In genomic region chr6:132142768-132143167, GRCh38 we compare ENCODE assay signal across 2 cellular contexts.
TF ChIP-seq lines count a peak whose summit lies in the region.

No MANE protein-coding gene starts in this region.

TF ChIP-seq in SK-N-SH, 30 proteins besides CTCF, POLR2A, EP300 and RAD21 (continued from another document):
- TF ChIP-seq, protein P1, sequence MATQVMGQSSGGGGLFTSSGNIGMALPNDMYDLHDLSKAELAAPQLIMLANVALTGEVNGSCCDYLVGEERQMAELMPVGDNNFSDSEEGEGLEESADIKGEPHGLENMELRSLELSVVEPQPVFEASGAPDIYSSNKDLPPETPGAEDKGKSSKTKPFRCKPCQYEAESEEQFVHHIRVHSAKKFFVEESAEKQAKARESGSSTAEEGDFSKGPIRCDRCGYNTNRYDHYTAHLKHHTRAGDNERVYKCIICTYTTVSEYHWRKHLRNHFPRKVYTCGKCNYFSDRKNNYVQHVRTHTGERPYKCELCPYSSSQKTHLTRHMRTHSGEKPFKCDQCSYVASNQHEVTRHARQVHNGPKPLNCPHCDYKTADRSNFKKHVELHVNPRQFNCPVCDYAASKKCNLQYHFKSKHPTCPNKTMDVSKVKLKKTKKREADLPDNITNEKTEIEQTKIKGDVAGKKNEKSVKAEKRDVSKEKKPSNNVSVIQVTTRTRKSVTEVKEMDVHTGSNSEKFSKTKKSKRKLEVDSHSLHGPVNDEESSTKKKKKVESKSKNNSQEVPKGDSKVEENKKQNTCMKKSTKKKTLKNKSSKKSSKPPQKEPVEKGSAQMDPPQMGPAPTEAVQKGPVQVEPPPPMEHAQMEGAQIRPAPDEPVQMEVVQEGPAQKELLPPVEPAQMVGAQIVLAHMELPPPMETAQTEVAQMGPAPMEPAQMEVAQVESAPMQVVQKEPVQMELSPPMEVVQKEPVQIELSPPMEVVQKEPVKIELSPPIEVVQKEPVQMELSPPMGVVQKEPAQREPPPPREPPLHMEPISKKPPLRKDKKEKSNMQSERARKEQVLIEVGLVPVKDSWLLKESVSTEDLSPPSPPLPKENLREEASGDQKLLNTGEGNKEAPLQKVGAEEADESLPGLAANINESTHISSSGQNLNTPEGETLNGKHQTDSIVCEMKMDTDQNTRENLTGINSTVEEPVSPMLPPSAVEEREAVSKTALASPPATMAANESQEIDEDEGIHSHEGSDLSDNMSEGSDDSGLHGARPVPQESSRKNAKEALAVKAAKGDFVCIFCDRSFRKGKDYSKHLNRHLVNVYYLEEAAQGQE (IDR thresholded peaks at IDR 0.05; ENCODE audit: low read depth, low read length): no peak
- no peak for TF ChIP-seq FOXJ3 (CRISPR knock-in tag; IDR thresholded peaks at IDR 0.05)
- no peak for TF ChIP-seq GATA2 (CRISPR knock-in tag; IDR thresholded peaks at IDR 0.05)
- TF ChIP-seq, protein P2, sequence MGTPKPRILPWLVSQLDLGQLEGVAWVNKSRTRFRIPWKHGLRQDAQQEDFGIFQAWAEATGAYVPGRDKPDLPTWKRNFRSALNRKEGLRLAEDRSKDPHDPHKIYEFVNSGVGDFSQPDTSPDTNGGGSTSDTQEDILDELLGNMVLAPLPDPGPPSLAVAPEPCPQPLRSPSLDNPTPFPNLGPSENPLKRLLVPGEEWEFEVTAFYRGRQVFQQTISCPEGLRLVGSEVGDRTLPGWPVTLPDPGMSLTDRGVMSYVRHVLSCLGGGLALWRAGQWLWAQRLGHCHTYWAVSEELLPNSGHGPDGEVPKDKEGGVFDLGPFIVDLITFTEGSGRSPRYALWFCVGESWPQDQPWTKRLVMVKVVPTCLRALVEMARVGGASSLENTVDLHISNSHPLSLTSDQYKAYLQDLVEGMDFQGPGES (IDR thresholded peaks at IDR 0.05; ENCODE audit: low read depth, low read length): no peak
- TF ChIP-seq, protein P3, sequence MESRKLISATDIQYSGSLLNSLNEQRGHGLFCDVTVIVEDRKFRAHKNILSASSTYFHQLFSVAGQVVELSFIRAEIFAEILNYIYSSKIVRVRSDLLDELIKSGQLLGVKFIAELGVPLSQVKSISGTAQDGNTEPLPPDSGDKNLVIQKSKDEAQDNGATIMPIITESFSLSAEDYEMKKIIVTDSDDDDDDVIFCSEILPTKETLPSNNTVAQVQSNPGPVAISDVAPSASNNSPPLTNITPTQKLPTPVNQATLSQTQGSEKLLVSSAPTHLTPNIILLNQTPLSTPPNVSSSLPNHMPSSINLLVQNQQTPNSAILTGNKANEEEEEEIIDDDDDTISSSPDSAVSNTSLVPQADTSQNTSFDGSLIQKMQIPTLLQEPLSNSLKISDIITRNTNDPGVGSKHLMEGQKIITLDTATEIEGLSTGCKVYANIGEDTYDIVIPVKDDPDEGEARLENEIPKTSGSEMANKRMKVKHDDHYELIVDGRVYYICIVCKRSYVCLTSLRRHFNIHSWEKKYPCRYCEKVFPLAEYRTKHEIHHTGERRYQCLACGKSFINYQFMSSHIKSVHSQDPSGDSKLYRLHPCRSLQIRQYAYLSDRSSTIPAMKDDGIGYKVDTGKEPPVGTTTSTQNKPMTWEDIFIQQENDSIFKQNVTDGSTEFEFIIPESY (IDR thresholded peaks at IDR 0.05; ENCODE audit: borderline replicate concordance, low read depth): no peak
- TF ChIP-seq, protein P4, sequence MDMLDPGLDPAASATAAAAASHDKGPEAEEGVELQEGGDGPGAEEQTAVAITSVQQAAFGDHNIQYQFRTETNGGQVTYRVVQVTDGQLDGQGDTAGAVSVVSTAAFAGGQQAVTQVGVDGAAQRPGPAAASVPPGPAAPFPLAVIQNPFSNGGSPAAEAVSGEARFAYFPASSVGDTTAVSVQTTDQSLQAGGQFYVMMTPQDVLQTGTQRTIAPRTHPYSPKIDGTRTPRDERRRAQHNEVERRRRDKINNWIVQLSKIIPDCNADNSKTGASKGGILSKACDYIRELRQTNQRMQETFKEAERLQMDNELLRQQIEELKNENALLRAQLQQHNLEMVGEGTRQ (IDR thresholded peaks at IDR 0.05; ENCODE audit: borderline replicate concordance, low read depth, low read length): no peak
- no peak for TF ChIP-seq TCF12 (IDR thresholded peaks at IDR 0.05)
TF ChIP-seq in SK-N-SH: peak in this region for 0.

TF ChIP-seq in SK-N-SH treated with all-trans-retinoic acid at 6 μM for 48 hours, 23 proteins besides CTCF, POLR2A, EP300 and RAD21:
- TF ChIP-seq, protein P5, sequence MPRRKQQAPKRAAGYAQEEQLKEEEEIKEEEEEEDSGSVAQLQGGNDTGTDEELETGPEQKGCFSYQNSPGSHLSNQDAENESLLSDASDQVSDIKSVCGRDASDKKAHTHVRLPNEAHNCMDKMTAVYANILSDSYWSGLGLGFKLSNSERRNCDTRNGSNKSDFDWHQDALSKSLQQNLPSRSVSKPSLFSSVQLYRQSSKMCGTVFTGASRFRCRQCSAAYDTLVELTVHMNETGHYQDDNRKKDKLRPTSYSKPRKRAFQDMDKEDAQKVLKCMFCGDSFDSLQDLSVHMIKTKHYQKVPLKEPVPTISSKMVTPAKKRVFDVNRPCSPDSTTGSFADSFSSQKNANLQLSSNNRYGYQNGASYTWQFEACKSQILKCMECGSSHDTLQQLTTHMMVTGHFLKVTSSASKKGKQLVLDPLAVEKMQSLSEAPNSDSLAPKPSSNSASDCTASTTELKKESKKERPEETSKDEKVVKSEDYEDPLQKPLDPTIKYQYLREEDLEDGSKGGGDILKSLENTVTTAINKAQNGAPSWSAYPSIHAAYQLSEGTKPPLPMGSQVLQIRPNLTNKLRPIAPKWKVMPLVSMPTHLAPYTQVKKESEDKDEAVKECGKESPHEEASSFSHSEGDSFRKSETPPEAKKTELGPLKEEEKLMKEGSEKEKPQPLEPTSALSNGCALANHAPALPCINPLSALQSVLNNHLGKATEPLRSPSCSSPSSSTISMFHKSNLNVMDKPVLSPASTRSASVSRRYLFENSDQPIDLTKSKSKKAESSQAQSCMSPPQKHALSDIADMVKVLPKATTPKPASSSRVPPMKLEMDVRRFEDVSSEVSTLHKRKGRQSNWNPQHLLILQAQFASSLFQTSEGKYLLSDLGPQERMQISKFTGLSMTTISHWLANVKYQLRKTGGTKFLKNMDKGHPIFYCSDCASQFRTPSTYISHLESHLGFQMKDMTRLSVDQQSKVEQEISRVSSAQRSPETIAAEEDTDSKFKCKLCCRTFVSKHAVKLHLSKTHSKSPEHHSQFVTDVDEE (CRISPR knock-in tag; IDR thresholded peaks at IDR 0.05): no peak
- TF ChIP-seq, protein P6, sequence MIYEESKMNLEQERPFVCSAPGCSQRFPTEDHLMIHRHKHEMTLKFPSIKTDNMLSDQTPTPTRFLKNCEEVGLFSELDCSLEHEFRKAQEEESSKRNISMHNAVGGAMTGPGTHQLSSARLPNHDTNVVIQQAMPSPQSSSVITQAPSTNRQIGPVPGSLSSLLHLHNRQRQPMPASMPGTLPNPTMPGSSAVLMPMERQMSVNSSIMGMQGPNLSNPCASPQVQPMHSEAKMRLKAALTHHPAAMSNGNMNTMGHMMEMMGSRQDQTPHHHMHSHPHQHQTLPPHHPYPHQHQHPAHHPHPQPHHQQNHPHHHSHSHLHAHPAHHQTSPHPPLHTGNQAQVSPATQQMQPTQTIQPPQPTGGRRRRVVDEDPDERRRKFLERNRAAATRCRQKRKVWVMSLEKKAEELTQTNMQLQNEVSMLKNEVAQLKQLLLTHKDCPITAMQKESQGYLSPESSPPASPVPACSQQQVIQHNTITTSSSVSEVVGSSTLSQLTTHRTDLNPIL (CRISPR knock-in tag; IDR thresholded peaks at IDR 0.05; ENCODE audit: low read depth): no peak
- TF ChIP-seq PPARA (CRISPR knock-in tag; IDR thresholded peaks at IDR 0.05; ENCODE audit: borderline replicate concordance): no peak
- no peak for TF ChIP-seq ZFP30 (CRISPR knock-in tag; IDR thresholded peaks at IDR 0.05)
- no peak for TF ChIP-seq PATZ1 (CRISPR knock-in tag; IDR thresholded peaks at IDR 0.05; ENCODE audit: borderline replicate concordance)
